Comparison of ENCODE assay signal across 22 cellular contexts in the genomic region with DNA sequence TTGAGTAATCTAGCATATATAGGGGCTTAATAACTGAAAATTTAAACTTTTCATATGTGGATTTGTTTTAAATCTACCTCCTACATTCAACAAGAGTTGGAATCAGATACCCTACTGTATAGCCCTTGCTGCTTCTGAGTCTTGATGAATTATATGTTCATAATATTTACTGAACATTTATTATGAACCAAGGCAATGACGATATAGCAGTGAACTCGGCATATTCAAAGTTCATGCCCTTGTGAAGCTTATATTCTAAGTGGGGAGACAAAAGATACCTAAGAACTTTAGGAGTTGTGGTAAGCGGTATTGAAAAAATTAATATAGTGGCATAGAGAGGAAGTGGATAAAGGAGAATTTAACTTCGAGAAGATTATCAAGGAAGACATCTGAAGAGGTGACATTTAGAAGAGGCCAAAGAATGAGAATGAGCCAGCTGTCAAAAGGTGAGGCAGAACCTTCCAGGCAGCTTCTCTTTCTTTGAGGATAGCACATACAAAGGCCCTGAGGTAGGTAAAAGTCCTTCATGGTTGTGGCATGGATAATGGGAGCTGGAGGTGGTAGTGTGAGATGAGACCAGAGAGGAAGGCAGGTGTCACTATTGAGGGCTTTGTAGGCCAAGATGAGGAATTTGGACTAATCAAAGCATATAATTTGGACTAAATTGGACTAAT. TPM values are rescaled to one million over a fixed set of nuclear protein-coding genes. Genes with fewer than 3 reads are reported as not detected.
DNase-seq lines count a peak whose midpoint lies in the region; ATAC-seq, FAIRE-seq and TF ChIP-seq lines count a peak whose summit lies in the region.
"Had no signal": no experiment of that assay in that cellular context is flagged by ENCODE, and none has a peak within 500 bp of the region (broad histone marks: within the 10 kb centered on the region; RNA-seq: fewer than 3 reads in every experiment).

No MANE protein-coding gene starts in this region.

- H4K20me1 ChIP-seq in K562 (replicated peaks; ENCODE audit: control insufficient read depth, insufficient read depth, low read length) (peaks cover 10% of the 10 kb centered on the region; the same call in 1 of the 2 replicates), GM23338 (replicated peaks; ENCODE audit: insufficient read depth) (peaks cover 10% of the 10 kb centered on the region)

- H3K79me2 ChIP-seq in K562 (ENCODE audit: control insufficient read depth, insufficient read depth, low read length) (peaks cover 45% of the 10 kb centered on the region), GM23338 (replicated peaks; ENCODE audit: insufficient read depth) (peaks cover 34% of the 10 kb centered on the region)

- WGBS in K562 (ENCODE audit: insufficient coverage, low coverage, missing lambda C conversion rate) = 67% methylated on average over 4 of the region's 4 CpGs

- peak; percentile 29 for FAIRE-seq in K562 (lab: Jason Lieb, UNC)
- FAIRE-seq: small intestine had no signal

- H3K4me3 ChIP-seq in breast epithelium = no peak overlapping the region
- H3K4me3 ChIP-seq in K562 = no peak overlapping the region
- no peak overlapping the region for H3K4me3 ChIP-seq in GM23338
- H3K4me3 ChIP-seq: transverse colon had no signal

- peaks cover 16% of the 10 kb centered on the region for H3K36me3 ChIP-seq in breast epithelium
- peaks cover 93% of the 10 kb centered on the region for H3K36me3 ChIP-seq in K562 (ENCODE audit: control insufficient read depth, insufficient read depth, low read length)
- peaks cover 52% of the 10 kb centered on the region for H3K36me3 ChIP-seq in GM23338 (ENCODE audit: insufficient read depth)

- BruUV-seq in MCF 10A (replicated peaks; lab: Mats Ljungman, UMichigan) (TSS peak; percentile 7), K562 (replicated peaks; lab: Mats Ljungman, UMichigan) (TSS peak; percentile 10)

- TF ChIP-seq CTCF in MCF 10A (IDR thresholded peaks at IDR 0.05; ENCODE audit: unreplicated experiment) (no peak), breast epithelium (IDR thresholded peaks at IDR 0.05) (no peak), HFFc6 (IDR thresholded peaks at IDR 0.05) (no peak), K562 (IDR thresholded peaks at IDR 0.05 in 2 of 3, conservative IDR thresholded peaks at IDR 0.05 in 1 of 3; ENCODE audit: insufficient read depth in 2 of 3, low read depth in 1 of 3, low read length in 3 of 3) (no peak), GM23338 (conservative IDR thresholded peaks at IDR 0.05; ENCODE audit: low read depth in 2 of 2) (no peak)

- H3K4me1 ChIP-seq in breast epithelium (no peaks in the 10 kb centered on the region), K562 (replicated peaks in 1 of 2; ENCODE audit: control insufficient read depth in 2 of 2, insufficient read depth in 2 of 2, low read length in 2 of 2) (peaks cover 0 to 3% of the 10 kb centered on the region in 2 experiments; a peak in 2 of 5 replicates), GM23338 (ENCODE audit: insufficient read depth) (no peaks in the 10 kb centered on the region)
- H3K4me1 ChIP-seq: transverse colon had no signal

- no peak for TF ChIP-seq EP300 in K562 (IDR thresholded peaks at IDR 0.05; ENCODE audit: low read length)

- TF ChIP-seq RAD21 in K562 (CRISPR knock-in tag; conservative IDR thresholded peaks at IDR 0.05 in 1 of 2, IDR thresholded peaks at IDR 0.05 in 1 of 2) = no peak

- H3K36me3 Mint-ChIP-seq in MCF 10A (ENCODE audit: insufficient read depth, unreplicated experiment) (peaks cover 85% of the 10 kb centered on the region), HFFc6 (ENCODE audit: low read depth) (peaks cover 67% of the 10 kb centered on the region), GM23338 (ENCODE audit: low read depth) (peaks cover 73% of the 10 kb centered on the region)
- peaks cover 33 to 39% of the 10 kb centered on the region in 2 donors for H3K36me3 Mint-ChIP-seq in stimulated activated naive B cell treated with anti-CD40 and anti-IgM and Interleukin-4, amounts not matched to agents 10 μg/mL and 1 μg/mL and 100 μg/mL, for 72 hours

- H3K27ac ChIP-seq in breast epithelium (no peak overlapping the region), K562 (ENCODE audit: extremely low read depth, low read depth, low read length) (no peak overlapping the region), GM23338 (ENCODE audit: low read depth) (no peak overlapping the region)
- H3K27ac ChIP-seq: brain microvascular endothelial cell, transverse colon had no signal

- H3K27me3 ChIP-seq in breast epithelium (no peaks in the 10 kb centered on the region), K562 (ENCODE audit: control insufficient read depth in 2 of 2, insufficient read depth in 2 of 2, low read length in 2 of 2) (no peaks in the 10 kb centered on the region), GM23338 (ENCODE audit: insufficient read depth) (no peaks in the 10 kb centered on the region)
- H3K27me3 ChIP-seq: brain microvascular endothelial cell, transverse colon had no signal

- H3K27ac Mint-ChIP-seq in MCF 10A (ENCODE audit: low read depth, unreplicated experiment) (no peak overlapping the region), HFFc6 (peak overlapping the region; percentile 80), GM23338 (no peak overlapping the region)
- peak overlapping the region; percentile 86 for H3K27ac Mint-ChIP-seq in stimulated activated naive B cell treated with anti-CD40 and anti-IgM and Interleukin-4, amounts not matched to agents 10 μg/mL and 1 μg/mL and 100 μg/mL, for 72 hours
- H3K27ac Mint-ChIP-seq: T-cell had no signal

- H3K9me3 ChIP-seq in breast epithelium (no peaks in the 10 kb centered on the region), K562 (replicated peaks; ENCODE audit: control insufficient read depth, insufficient read depth, low read depth, low read length) (no peaks in the 10 kb centered on the region)
- H3K9me3 ChIP-seq: transverse colon had no signal

- H3F3A ChIP-seq in GM23338 (replicated peaks; ENCODE audit: low read depth) = no peaks in the 10 kb centered on the region

- H3K4me1 Mint-ChIP-seq in MCF 10A (ENCODE audit: insufficient read depth, unreplicated experiment) (peaks cover 7% of the 10 kb centered on the region), HFFc6 (ENCODE audit: low read depth) (peaks cover 50% of the 10 kb centered on the region), GM23338 (peaks cover 4% of the 10 kb centered on the region)
- H3K4me1 Mint-ChIP-seq in stimulated activated naive B cell treated with anti-CD40 and anti-IgM and Interleukin-4, amounts not matched to agents 10 μg/mL and 1 μg/mL and 100 μg/mL, for 72 hours = peaks cover 0 to 3% of the 10 kb centered on the region in 2 donors

- H3K4me3 Mint-ChIP-seq in MCF 10A (ENCODE audit: unreplicated experiment) (no peak overlapping the region), HFFc6 (peak overlapping the region; percentile 46; the same call in 1 of the 2 replicates), GM23338 (no peak overlapping the region)
- no peak overlapping the region for H3K4me3 Mint-ChIP-seq in stimulated activated naive B cell treated with anti-CD40 and anti-IgM and Interleukin-4, amounts not matched to agents 10 μg/mL and 1 μg/mL and 100 μg/mL, for 72 hours
- H3K4me3 Mint-ChIP-seq: naive thymus-derived CD4-positive, alpha-beta T cell; T-cell had no signal

- H3K4me2 ChIP-seq in K562 (ENCODE audit: insufficient read depth, low read length) (no peak overlapping the region), GM23338 (no peak overlapping the region)

- in situ Hi-C loops in K562 (cut with MboI) = no loop called here

- H3K9ac ChIP-seq in K562 (ENCODE audit: insufficient read depth in 1 of 2, low read depth in 2 of 2, low read length in 2 of 2) = no peak overlapping the region

- CTCF ChIA-PET in MCF 10A (lab: Yijun Ruan, JAX) (interaction anchor here (0.6 to 2.0 kb wide), 8 partner anchors 14 to 869 kb away, joined by 3 to 10 read pairs (median 3); no protein-coding TSS in a partner anchor), K562 (lab: Yijun Ruan, JAX; ENCODE audit: low intra/inter-chr PET ratio) (no interaction called here)

- H3K9me1 ChIP-seq in K562 (ENCODE audit: control insufficient read depth, insufficient read depth, low read length) = no peaks in the 10 kb centered on the region

- no peak for DNase-seq in MCF 10A (ENCODE audit: unreplicated experiment)
- no peak for DNase-seq in breast epithelium (ENCODE audit: low spot score in 2 of 2)
- no peak for DNase-seq in HFFc6
- DNase-seq in K562 (ENCODE audit: extremely low read depth in 1 of 4, low spot score in 3 of 4) = no peak
- no peak for DNase-seq in stimulated activated naive B cell treated with anti-CD40 and anti-IgM and Interleukin-4, amounts not matched to agents 10 μg/mL and 1 μg/mL and 100 μg/mL, for 72 hours
- no peak for DNase-seq in GM23338 (ENCODE audit: low spot score)
- no peak for DNase-seq in NCI-H1417 (lab: John Stamatoyannopoulos, UW)
- DNase-seq in OCI-M2 (lab: John Stamatoyannopoulos, UW; ENCODE audit: unreplicated experiment) = no peak
- DNase-seq: activated naive CD4-positive, alpha-beta T cell treated with anti-CD3 and anti-CD28 coated beads, Interleukin-2, amount 50 U/mL, for 16 hours; amniotic stem cell; brain microvascular endothelial cell; C1 segment of cervical spinal cord; midbrain; naive thymus-derived CD4-positive, alpha-beta T cell; NCI-H2081; NCI-H345; RPMI8226; stimulated activated CD4-positive, alpha-beta T cell treated with anti-CD3 and anti-CD28 coated beads, Interleukin-1b, Interleukin-23, amount 100 ng/mL, for 48 hours; stimulated activated CD8-positive, alpha-beta memory T cell treated with anti-CD3 and anti-CD28 coated beads, Interleukin-4, amount 100 ng/mL, for 48 hours; T-cell; transverse colon had no signal

- intact Hi-C loops in MCF 10A (cut with micrococcal nuclease) (no loop called here), breast epithelium (cut with DNase I; ENCODE audit: low total_unique reads) (no loop called here), K562 (cut with micrococcal nuclease) (no loop called here)

- POLR2A ChIA-PET in MCF 10A (lab: Yijun Ruan, JAX) = interaction anchor here (0.9 to 1.5 kb wide), 5 partner anchors 8 to 121 kb away, joined by 3 to 5 read pairs (median 3); no protein-coding TSS in a partner anchor
- POLR2A ChIA-PET in K562 (lab: Yijun Ruan, JAX) = interaction anchor here (0.5 to 1.3 kb wide), 5 partner anchors 10 to 100 kb away, joined by 3 read pairs; a partner anchor contains a TSS

- TF ChIP-seq POLR2A in breast epithelium (IDR thresholded peaks at IDR 0.05) (no peak), K562 (conservative IDR thresholded peaks at IDR 0.05) (no peak)

- H3K9me3 Mint-ChIP-seq in MCF 10A (ENCODE audit: unreplicated experiment) (no peaks in the 10 kb centered on the region), HFFc6 (peaks cover 9% of the 10 kb centered on the region; the same call in 1 of the 2 replicates), GM23338 (no peaks in the 10 kb centered on the region)
- H3K9me3 Mint-ChIP-seq in stimulated activated naive B cell treated with anti-CD40 and anti-IgM and Interleukin-4, amounts not matched to agents 10 μg/mL and 1 μg/mL and 100 μg/mL, for 72 hours = no peaks in the 10 kb centered on the region
- H3K9me3 Mint-ChIP-seq: naive thymus-derived CD4-positive, alpha-beta T cell; T-cell had no signal

- H3K9me2 ChIP-seq in GM23338 (ENCODE audit: insufficient read depth) = no peaks in the 10 kb centered on the region

- H2AFZ ChIP-seq in K562 (ENCODE audit: low read depth, low read length) = no peak overlapping the region
- no peak overlapping the region for H2AFZ ChIP-seq in GM23338

- H3K27me3 Mint-ChIP-seq in MCF 10A (ENCODE audit: insufficient read depth, unreplicated experiment) (no peaks in the 10 kb centered on the region), HFFc6 (ENCODE audit: insufficient read depth) (peaks cover 32% of the 10 kb centered on the region), GM23338 (ENCODE audit: insufficient read depth, low read depth, poor library complexity) (no peaks in the 10 kb centered on the region)
- no peaks in the 10 kb centered on the region for H3K27me3 Mint-ChIP-seq in stimulated activated naive B cell treated with anti-CD40 and anti-IgM and Interleukin-4, amounts not matched to agents 10 μg/mL and 1 μg/mL and 100 μg/mL, for 72 hours
- H3K27me3 Mint-ChIP-seq: naive thymus-derived CD4-positive, alpha-beta T cell; T-cell had no signal

- no peak for ATAC-seq in K562
- no peak for ATAC-seq in stimulated activated naive B cell treated with anti-CD40 and anti-IgM and Interleukin-4, amounts not matched to agents 10 μg/mL and 1 μg/mL and 100 μg/mL, for 72 hours (replicated peaks)
- no peak for ATAC-seq in GM23338
- ATAC-seq: T-cell had no signal

RNA-seq across cellular contexts. Expression of a gene that starts 10.2 kb away (rescaled TPM):
- 1.6 and 3.0 TPM in 2 replicates for total RNA-seq in MCF 10A (2022)
- 10 to 100 TPM in 2 of 3 donors, 1 to 10 TPM in 1; 6.7 to 13.3 (median 12.1) TPM for total RNA-seq in breast epithelium
- total RNA-seq in HFFc6 (2021; fragmentation: NEBNext Ultra II Directional; extraction: Animal tissue kit (Norgen Biotek cat#: 25700)) = 1 to 10 TPM; 2.2 to 4.4 (median 4.1) TPM
- total RNA-seq in K562 (2011; cell fraction: chromatin; rRNA removed; ENCODE audit: low replicate concordance) = 20.4 and 74.5 TPM in 2 replicates
- total RNA-seq in K562 (2011; cell fraction: nucleolus; rRNA removed) = 12.2 and 18.6 TPM in 2 replicates
- total RNA-seq in K562 (2011; cell fraction: nucleoplasm; rRNA removed) = 20.0 and 24.5 TPM in 2 replicates
- total RNA-seq in K562 (2014; rRNA removed) = 1.2 TPM in 2 replicates
- total RNA-seq in K562 (2014; rRNA removed; fragmentation: Illumina TruSeq; extraction: Trizol) = 3.2 and 3.4 TPM in 2 replicates
- total RNA-seq in K562 (2015; rRNA removed; fragmentation: Illumina TruSeq; extraction: Trizol) = 3.5 TPM in 2 replicates
- total RNA-seq in K562 (2021) = 1.1 and 1.9 TPM in 2 replicates
- polyA plus RNA-seq in K562 (2011; rRNA removed) = 0.41 and 0.42 TPM in 2 replicates
- 0.06 and 0.16 TPM in 2 replicates for polyA plus RNA-seq in K562 (2011; cell fraction: cytosol; rRNA removed)
- polyA plus RNA-seq in K562 (2011; cell fraction: nucleus; rRNA removed) = 1.7 and 1.9 TPM in 2 replicates
- 0.24 and 0.34 TPM in 2 replicates for polyA plus RNA-seq in K562 (2012)
- 0.10 and 0.24 TPM in 2 replicates for polyA plus RNA-seq in K562 (2014; fragmentation: Illumina TruSeq; extraction: Trizol)
- polyA plus RNA-seq in K562 (2014; fragmentation: Nextera tagmentation; extraction: Ambion mirVana) = under 1 TPM; 0.07 to 0.21 TPM
- polyA plus RNA-seq in K562 (2014; rRNA removed) = 0.41 and 0.78 TPM in 2 replicates
- 7.7 and 9.4 TPM in 2 replicates for polyA minus RNA-seq in K562 (2011; rRNA and poly(A)+ RNA removed)
- polyA minus RNA-seq in K562 (2011; cell fraction: cytosol; rRNA and poly(A)+ RNA removed) = not detected in 2 replicates
- polyA minus RNA-seq in K562 (2011; cell fraction: nucleus; rRNA and poly(A)+ RNA removed) = 6.6 and 9.7 TPM in 2 replicates
- 3.4 and 8.8 TPM in 2 replicates for total RNA-seq in GM23338 (2014; rRNA removed; shearing (Covaris generic))
- 3.3 and 3.9 TPM in 2 replicates for polyA plus RNA-seq in GM23338 (2016; fragmentation: Nextera tagmentation; extraction: Ambion mirVana)

Comparison
In these comparisons a context has a peak if more than half of its experiments do, and no peak if none do; other contexts are left out.
1. H3K27ac Mint-ChIP-seq: peak in HFFc6 (single experiment) and stimulated activated naive B cell treated with anti-CD40 and anti-IgM and Interleukin-4, amounts not matched to agents 10 μg/mL and 1 μg/mL and 100 μg/mL, for 72 hours (single experiment); none in MCF 10A (single experiment) and GM23338 (single experiment).